Comparison of ENCODE assay signal across 16 cellular contexts in genomic region chr22:48649466-48649865, GRCh38.
DNase-seq lines count a peak whose midpoint lies in the region; ATAC-seq and TF ChIP-seq lines count a peak whose summit lies in the region.
"Had no signal": no experiment of that assay in that cellular context is flagged by ENCODE, and none has a peak within 500 bp of the region (broad histone marks: within the 10 kb centered on the region; RNA-seq: fewer than 3 reads in every experiment).

No MANE protein-coding gene starts in this region.

- H3K4me3 Mint-ChIP-seq in brain: no peak overlapping the region
- H3K4me3 Mint-ChIP-seq: CD4-positive, alpha-beta memory T cell; HFFc6 had no signal

- no CpG with 5 or more reads among the region's 16 CpGs for WGBS in neuronal stem cell (ENCODE audit: extremely low coverage in 2 of 2, insufficient read length in 2 of 2, insufficient replicate concordance in 1 of 2), 2 donors
- WGBS in mesenchymal stem cell: 78% methylated on average over 13 of the region's 16 CpGs

- H2AFZ ChIP-seq in neuronal stem cell (ENCODE audit: low read length) (no peak overlapping the region), mesenchymal stem cell (ENCODE audit: low read depth, low read length) (no peak overlapping the region)
- H2AFZ ChIP-seq: GM23248 had no signal

- no peak overlapping the region for H3K4ac ChIP-seq in neuronal stem cell (ENCODE audit: low read length)
- H3K4ac ChIP-seq in mesenchymal stem cell (ENCODE audit: low read depth in 1 of 2, low read length in 2 of 2): no peak overlapping the region

- H3K4me1 ChIP-seq in neuronal stem cell (ENCODE audit: control insufficient read depth in 2 of 2, insufficient read depth in 1 of 2, low read depth in 1 of 2, low read length in 2 of 2) (no peaks in the 10 kb centered on the region), mesenchymal stem cell (ENCODE audit: control insufficient read depth, insufficient read depth, low read depth, low read length) (no peaks in the 10 kb centered on the region)
- H3K4me1 ChIP-seq: HAP-1 had no signal

- H3K27ac ChIP-seq in neuronal stem cell (replicated peaks; ENCODE audit: low read length): no peak overlapping the region
- no peak overlapping the region for H3K27ac ChIP-seq in mesenchymal stem cell (ENCODE audit: low read length, poor library complexity, severe bottlenecking)
- H3K27ac ChIP-seq: GM23248 had no signal

- H4K8ac ChIP-seq in neuronal stem cell (ENCODE audit: low read depth, low read length) (no peak overlapping the region), mesenchymal stem cell (ENCODE audit: low read length) (no peak overlapping the region)

- no peak overlapping the region for H4K91ac ChIP-seq in neuronal stem cell (ENCODE audit: low read depth, low read length, poor library complexity)
- no peak overlapping the region for H4K91ac ChIP-seq in mesenchymal stem cell (ENCODE audit: low read length)

- H3K27me3 ChIP-seq in neuronal stem cell (ENCODE audit: control insufficient read depth in 3 of 3, insufficient read depth in 3 of 3, low read depth in 1 of 3, low read length in 3 of 3) (no peaks in the 10 kb centered on the region), mesenchymal stem cell (ENCODE audit: control insufficient read depth in 1 of 2, insufficient read depth in 1 of 2, low read length in 2 of 2) (no peaks in the 10 kb centered on the region)

- peaks cover 12% of the 10 kb centered on the region for H3K36me3 Mint-ChIP-seq in brain
- H3K36me3 Mint-ChIP-seq: CD4-positive, alpha-beta memory T cell had no signal

- intact Hi-C loops in left ventricle myocardium superior (cut with micrococcal nuclease): no loop called here
- intact Hi-C loops in left cardiac atrium (cut with DNase I): no loop called here

- H3K27ac Mint-ChIP-seq in brain: peak overlapping the region in 3 of 5 experiments; percentile 16 to 45 (median 33)
- H3K27ac Mint-ChIP-seq: CD4-positive, alpha-beta memory T cell; HFFc6 had no signal

- H3K18ac ChIP-seq in neuronal stem cell (ENCODE audit: low read length) (no peak overlapping the region), mesenchymal stem cell (ENCODE audit: low read depth in 1 of 2, low read length in 2 of 2) (no peak overlapping the region)

- H2BK5ac ChIP-seq in neuronal stem cell (ENCODE audit: low read length) (no peak overlapping the region), mesenchymal stem cell (ENCODE audit: low read depth, low read length, poor library complexity, severe bottlenecking) (no peak overlapping the region)

- H2BK120ac ChIP-seq in neuronal stem cell (ENCODE audit: low read depth, low read length): no peak overlapping the region
- no peak overlapping the region for H2BK120ac ChIP-seq in mesenchymal stem cell (ENCODE audit: low read depth, low read length)

- H2BK15ac ChIP-seq in neuronal stem cell (ENCODE audit: low read length): no peak overlapping the region
- no peak overlapping the region for H2BK15ac ChIP-seq in mesenchymal stem cell (ENCODE audit: low read depth, poor library complexity, severe bottlenecking)

- H3K14ac ChIP-seq in neuronal stem cell (ENCODE audit: low read length) (no peak overlapping the region), mesenchymal stem cell (ENCODE audit: low read length in 2 of 2) (no peak overlapping the region)

- H2AK5ac ChIP-seq in neuronal stem cell (ENCODE audit: low read depth, low read length) (no peak overlapping the region), mesenchymal stem cell (ENCODE audit: low read length, severe bottlenecking) (no peak overlapping the region)

- no peaks in the 10 kb centered on the region for H3K27me3 Mint-ChIP-seq in brain
- H3K27me3 Mint-ChIP-seq: CD4-positive, alpha-beta memory T cell had no signal

- H3K9me3 Mint-ChIP-seq in brain: peaks cover 0 to under 1% (median 0%) of the 10 kb centered on the region in 5 experiments
- H3K9me3 Mint-ChIP-seq: CD4-positive, alpha-beta memory T cell had no signal

- H3K9ac ChIP-seq in neuronal stem cell (ENCODE audit: low read depth, low read length, poor library complexity) (no peak overlapping the region), mesenchymal stem cell (ENCODE audit: low read length) (no peak overlapping the region)
- H3K9ac ChIP-seq: GM23248 had no signal

- peaks cover 15% of the 10 kb centered on the region for H3K4me1 Mint-ChIP-seq in brain
- H3K4me1 Mint-ChIP-seq: CD4-positive, alpha-beta memory T cell had no signal

- no peaks in the 10 kb centered on the region for H3K9me3 ChIP-seq in neuronal stem cell (replicated peaks in 1 of 2; ENCODE audit: control insufficient read depth in 2 of 2, insufficient read depth in 1 of 2, low read depth in 1 of 2, low read length in 2 of 2)
- no peaks in the 10 kb centered on the region for H3K9me3 ChIP-seq in mesenchymal stem cell (ENCODE audit: control insufficient read depth, low read length)
- H3K9me3 ChIP-seq: HAP-1 had no signal

- H3K23ac ChIP-seq in neuronal stem cell (ENCODE audit: low read depth, low read length, poor library complexity) (peak overlapping the region; percentile 57), mesenchymal stem cell (ENCODE audit: low read length in 2 of 2) (no peak overlapping the region)

- H3K4me3 ChIP-seq in neuronal stem cell (ENCODE audit: low read length in 2 of 2) (no peak overlapping the region), mesenchymal stem cell (ENCODE audit: insufficient read depth in 1 of 2, low read depth in 1 of 2, low read length in 2 of 2) (no peak overlapping the region)
- H3K4me3 ChIP-seq: GM23248, HAP-1 had no signal

- H2BK12ac ChIP-seq in neuronal stem cell (ENCODE audit: low read length) (no peak overlapping the region), mesenchymal stem cell (ENCODE audit: low read length in 2 of 2) (no peak overlapping the region)

- no peak for ATAC-seq in left ventricle myocardium superior
- ATAC-seq in left cardiac atrium: no peak
- ATAC-seq in GM21717 (IDR thresholded peaks at IDR 0.05; ENCODE audit: unreplicated experiment): no peak

- no peak overlapping the region for H3K4me2 ChIP-seq in neuronal stem cell (ENCODE audit: insufficient read depth, low read length, poor library complexity, severe bottlenecking)
- no peak overlapping the region for H3K4me2 ChIP-seq in mesenchymal stem cell (ENCODE audit: low read length, poor library complexity, severe bottlenecking)

- H3K79me1 ChIP-seq in neuronal stem cell (ENCODE audit: low read depth, low read length): peaks cover 23% of the 10 kb centered on the region
- H3K79me1 ChIP-seq in mesenchymal stem cell (replicated peaks; ENCODE audit: low read length, poor library complexity, severe bottlenecking): no peaks in the 10 kb centered on the region

- peaks cover 0 to 8% of the 10 kb centered on the region in 2 donors for H3K36me3 ChIP-seq in neuronal stem cell (replicated peaks in 1 of 2; ENCODE audit: control insufficient read depth in 2 of 2, insufficient read depth in 2 of 2, low read length in 2 of 2)
- no peaks in the 10 kb centered on the region for H3K36me3 ChIP-seq in mesenchymal stem cell (ENCODE audit: control insufficient read depth in 1 of 2, insufficient read depth in 2 of 2, low read depth in 1 of 2, low read length in 2 of 2)
- H3K36me3 ChIP-seq: HAP-1 had no signal

- DNase-seq in left ventricle myocardium superior (peak; percentile 19), left cardiac atrium (no peak), neuronal stem cell (ENCODE audit: low spot score) (no peak), mesenchymal stem cell (no peak)
- DNase-seq: C1 segment of cervical spinal cord; Calu3; CD4-positive, alpha-beta memory T cell; COR-L47; DMS53; DMS79 treated with DMSO at 0.1 percent for 48 hours; GF-D8; GM23248; HFFc6 had no signal

- no peak for TF ChIP-seq CTCF in brain (conservative IDR thresholded peaks at IDR 0.05)
